In the genomic region with DNA sequence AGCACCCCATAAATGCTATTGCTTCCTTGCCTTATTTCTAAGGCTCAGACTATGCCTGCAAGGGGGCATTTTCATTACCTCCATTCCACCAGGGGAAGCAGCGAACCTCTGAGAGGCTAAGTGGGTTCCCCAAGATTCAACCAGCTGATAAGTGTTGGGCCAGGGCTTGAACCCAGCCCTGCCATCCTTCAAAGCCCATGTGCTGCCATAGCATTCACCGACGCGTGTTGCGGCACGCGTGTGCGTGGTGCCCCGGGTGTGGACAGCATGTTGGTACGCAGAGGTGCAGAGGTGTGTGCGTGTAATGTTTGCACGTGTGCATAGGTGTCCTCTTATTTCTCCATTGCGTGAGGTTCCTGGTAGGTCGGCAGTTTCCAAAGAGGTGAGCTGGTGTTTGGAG, we compare ENCODE assay signal across 12 cellular contexts.
DNase-seq lines count a peak whose midpoint lies in the region; ATAC-seq and TF ChIP-seq lines count a peak whose summit lies in the region.
"Had no signal": no experiment of that assay in that cellular context is flagged by ENCODE, and none has a peak within 500 bp of the region (broad histone marks: within the 10 kb centered on the region; RNA-seq: fewer than 3 reads in every experiment).

No MANE protein-coding gene starts in this region.

- RAD21 ChIA-PET in HCT116 (lab: Charles Lee; ENCODE audit: low non-redundant PET in 1 of 2, low total read pairs in 2 of 2, uncharacterized antibody in 2 of 2, unreplicated experiment in 2 of 2) = no interaction called here

- CTCF ChIA-PET in HCT116 (lab: Charles Lee) = interaction anchor here (3.1 kb wide), 1 partner anchor 78 kb away, joined by 17 read pairs; no protein-coding TSS in a partner anchor

- H3K4me2 ChIP-seq in HCT116 (ENCODE audit: low read length) = peak overlapping the region; percentile 99
- H3K4me2 ChIP-seq: neural progenitor cell had no signal

- DNase-seq in HCT116 (ENCODE audit: low read depth, low spot score) = no peak
- no peak for DNase-seq in astrocyte of the spinal cord (ENCODE audit: low read depth, low spot score)
- no peak for DNase-seq in left ventricle myocardium inferior
- DNase-seq in iPS-NIHi11 (ENCODE audit: low spot score) = no peak
- no peak for DNase-seq in AG08395 (ENCODE audit: low spot score)
- DNase-seq in NCI-H2196 treated with DMSO at 0.1 percent for 48 hours (lab: John Stamatoyannopoulos, UW; ENCODE audit: unreplicated experiment) = no peak
- DNase-seq: CD8-positive, alpha-beta T cell; NCI-H510A; T-helper 1 cell had no signal

- TF ChIP-seq CTCF in HCT116 (IDR thresholded peaks at IDR 0.05 in 2 of 3, conservative IDR thresholded peaks at IDR 0.05 in 1 of 3; ENCODE audit: borderline replicate concordance in 1 of 3, insufficient read depth in 1 of 3, low read depth in 2 of 3, low read length in 2 of 3) (no peak), astrocyte of the spinal cord (IDR thresholded peaks at IDR 0.05; ENCODE audit: low read depth, low read length) (no peak), left ventricle myocardium inferior (IDR thresholded peaks at IDR 0.05; ENCODE audit: borderline replicate concordance) (no peak)

- ATAC-seq in HCT116 = no peak; the same call in 1 of the 2 replicates
- no peak for ATAC-seq in HG03432 (IDR thresholded peaks at IDR 0.05; ENCODE audit: unreplicated experiment)
- ATAC-seq: CD8-positive, alpha-beta T cell had no signal

- TF ChIP-seq RAD21 in HCT116 (IDR thresholded peaks at IDR 0.05; ENCODE audit: low read depth) = no peak

- no peak overlapping the region for H2AFZ ChIP-seq in HCT116 (ENCODE audit: low read depth, low read length, poor library complexity, severe bottlenecking)
- H2AFZ ChIP-seq: neural progenitor cell had no signal

- peak overlapping the region; percentile 64 to 68 for H3K4me3 ChIP-seq in HCT116 (replicated peaks in 1 of 2; ENCODE audit: low read depth in 1 of 2, low read length in 2 of 2)
- H3K4me3 ChIP-seq in astrocyte of the spinal cord (ENCODE audit: low read depth, low read length) = peak overlapping the region; percentile 86
- H3K4me3 ChIP-seq in left ventricle myocardium inferior = peak overlapping the region; percentile 96
- peak overlapping the region in 6 of 7 experiments; percentile 8 to 44 (median 34) for H3K4me3 ChIP-seq in skin epidermis
- H3K4me3 ChIP-seq: neural progenitor cell had no signal

- intact Hi-C loops in HCT116 (cut with micrococcal nuclease) = no loop called here
- intact Hi-C loops in left ventricle myocardium inferior (cut with micrococcal nuclease) = no loop called here

- H3K4me1 ChIP-seq in HCT116 (ENCODE audit: control insufficient read depth in 1 of 2, insufficient read depth in 2 of 2, low read length in 2 of 2) = peaks cover 45 to 81% of the 10 kb centered on the region in 2 experiments
- peaks cover 100% of the 10 kb centered on the region for H3K4me1 ChIP-seq in left ventricle myocardium inferior

- peaks cover 0 to 30% of the 10 kb centered on the region in 2 experiments; a peak in 2 of 4 replicates for H3K36me3 ChIP-seq in HCT116 (ENCODE audit: control insufficient read depth in 1 of 2, insufficient read depth in 2 of 2, low read length in 2 of 2)
- peaks cover 26% of the 10 kb centered on the region for H3K36me3 ChIP-seq in left ventricle myocardium inferior
- H3K36me3 ChIP-seq: neural progenitor cell had no signal

- in situ Hi-C loops in astrocyte of the spinal cord (cut with HindIII; ENCODE audit: low sequenced_read_pairs) = no loop called here

- peak overlapping the region; percentile 99 for H3K9ac ChIP-seq in HCT116 (ENCODE audit: low read length)
- H3K9ac ChIP-seq: neural progenitor cell had no signal

- H3K9me3 ChIP-seq in HCT116 (ENCODE audit: control insufficient read depth in 1 of 2, insufficient read depth in 1 of 2, low read depth in 1 of 2, low read length in 2 of 2) (no peaks in the 10 kb centered on the region), left ventricle myocardium inferior (replicated peaks) (no peaks in the 10 kb centered on the region)

- H3K9me2 ChIP-seq in HCT116 (ENCODE audit: insufficient read depth) = no peaks in the 10 kb centered on the region

- peak overlapping the region; percentile 100 for H3K27ac ChIP-seq in HCT116 (ENCODE audit: low read depth, low read length)
- H3K27ac ChIP-seq in left ventricle myocardium inferior (replicated peaks) = peak overlapping the region; percentile 100
- H3K27ac ChIP-seq in skin epidermis = peak overlapping the region; percentile 32 to 100 (median 98)
- H3K27ac ChIP-seq: neural progenitor cell had no signal

- peaks cover 100% of the 10 kb centered on the region for H3K79me2 ChIP-seq in HCT116 (ENCODE audit: insufficient read depth, low read length)

- no peaks in the 10 kb centered on the region for H4K20me1 ChIP-seq in HCT116 (ENCODE audit: insufficient read depth)

- POLR2A ChIA-PET in HCT116 (lab: Charles Lee) = interaction anchor here (0.8 to 1.1 kb wide), 2 partner anchors 12 to 77 kb away, joined by 3 to 5 read pairs; no protein-coding TSS in a partner anchor

- no peak for TF ChIP-seq POLR2A in HCT116 (IDR thresholded peaks at IDR 0.05; ENCODE audit: borderline replicate concordance, extremely low read depth, insufficient read depth, insufficient read length)

- no TSS peak for BruUV-seq in HCT116 (replicated peaks; lab: Mats Ljungman, UMichigan)

- H3K27me3 ChIP-seq in HCT116 (ENCODE audit: insufficient read depth, low read length) = no peaks in the 10 kb centered on the region
- no peaks in the 10 kb centered on the region for H3K27me3 ChIP-seq in left ventricle myocardium inferior (ENCODE audit: low read depth)
- H3K27me3 ChIP-seq: neural progenitor cell had no signal

TF ChIP-seq in HCT116, 20 proteins besides CTCF, POLR2A, EP300 and RAD21:
- TF ChIP-seq, protein P1, sequence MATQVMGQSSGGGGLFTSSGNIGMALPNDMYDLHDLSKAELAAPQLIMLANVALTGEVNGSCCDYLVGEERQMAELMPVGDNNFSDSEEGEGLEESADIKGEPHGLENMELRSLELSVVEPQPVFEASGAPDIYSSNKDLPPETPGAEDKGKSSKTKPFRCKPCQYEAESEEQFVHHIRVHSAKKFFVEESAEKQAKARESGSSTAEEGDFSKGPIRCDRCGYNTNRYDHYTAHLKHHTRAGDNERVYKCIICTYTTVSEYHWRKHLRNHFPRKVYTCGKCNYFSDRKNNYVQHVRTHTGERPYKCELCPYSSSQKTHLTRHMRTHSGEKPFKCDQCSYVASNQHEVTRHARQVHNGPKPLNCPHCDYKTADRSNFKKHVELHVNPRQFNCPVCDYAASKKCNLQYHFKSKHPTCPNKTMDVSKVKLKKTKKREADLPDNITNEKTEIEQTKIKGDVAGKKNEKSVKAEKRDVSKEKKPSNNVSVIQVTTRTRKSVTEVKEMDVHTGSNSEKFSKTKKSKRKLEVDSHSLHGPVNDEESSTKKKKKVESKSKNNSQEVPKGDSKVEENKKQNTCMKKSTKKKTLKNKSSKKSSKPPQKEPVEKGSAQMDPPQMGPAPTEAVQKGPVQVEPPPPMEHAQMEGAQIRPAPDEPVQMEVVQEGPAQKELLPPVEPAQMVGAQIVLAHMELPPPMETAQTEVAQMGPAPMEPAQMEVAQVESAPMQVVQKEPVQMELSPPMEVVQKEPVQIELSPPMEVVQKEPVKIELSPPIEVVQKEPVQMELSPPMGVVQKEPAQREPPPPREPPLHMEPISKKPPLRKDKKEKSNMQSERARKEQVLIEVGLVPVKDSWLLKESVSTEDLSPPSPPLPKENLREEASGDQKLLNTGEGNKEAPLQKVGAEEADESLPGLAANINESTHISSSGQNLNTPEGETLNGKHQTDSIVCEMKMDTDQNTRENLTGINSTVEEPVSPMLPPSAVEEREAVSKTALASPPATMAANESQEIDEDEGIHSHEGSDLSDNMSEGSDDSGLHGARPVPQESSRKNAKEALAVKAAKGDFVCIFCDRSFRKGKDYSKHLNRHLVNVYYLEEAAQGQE (IDR thresholded peaks at IDR 0.05; ENCODE audit: low read depth) = no peak
- TF ChIP-seq, protein P2, sequence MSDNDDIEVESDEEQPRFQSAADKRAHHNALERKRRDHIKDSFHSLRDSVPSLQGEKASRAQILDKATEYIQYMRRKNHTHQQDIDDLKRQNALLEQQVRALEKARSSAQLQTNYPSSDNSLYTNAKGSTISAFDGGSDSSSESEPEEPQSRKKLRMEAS (IDR thresholded peaks at IDR 0.05) = no peak
- TF ChIP-seq ZFX (IDR thresholded peaks at IDR 0.05) = no peak
- TF ChIP-seq CEBPB (IDR thresholded peaks at IDR 0.05; ENCODE audit: low read depth) = no peak
- TF ChIP-seq EGR1 (IDR thresholded peaks at IDR 0.05; ENCODE audit: low read depth) = no peak
- TF ChIP-seq JUND (IDR thresholded peaks at IDR 0.05) = no peak
- TF ChIP-seq FOSL1 (IDR thresholded peaks at IDR 0.05; ENCODE audit: low read depth) = no peak
- TF ChIP-seq, protein P3, sequence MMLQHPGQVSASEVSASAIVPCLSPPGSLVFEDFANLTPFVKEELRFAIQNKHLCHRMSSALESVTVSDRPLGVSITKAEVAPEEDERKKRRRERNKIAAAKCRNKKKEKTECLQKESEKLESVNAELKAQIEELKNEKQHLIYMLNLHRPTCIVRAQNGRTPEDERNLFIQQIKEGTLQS (IDR thresholded peaks at IDR 0.05) = no peak
- TF ChIP-seq EZH2 (IDR thresholded peaks at IDR 0.05) = no peak
- TF ChIP-seq, protein P4, sequence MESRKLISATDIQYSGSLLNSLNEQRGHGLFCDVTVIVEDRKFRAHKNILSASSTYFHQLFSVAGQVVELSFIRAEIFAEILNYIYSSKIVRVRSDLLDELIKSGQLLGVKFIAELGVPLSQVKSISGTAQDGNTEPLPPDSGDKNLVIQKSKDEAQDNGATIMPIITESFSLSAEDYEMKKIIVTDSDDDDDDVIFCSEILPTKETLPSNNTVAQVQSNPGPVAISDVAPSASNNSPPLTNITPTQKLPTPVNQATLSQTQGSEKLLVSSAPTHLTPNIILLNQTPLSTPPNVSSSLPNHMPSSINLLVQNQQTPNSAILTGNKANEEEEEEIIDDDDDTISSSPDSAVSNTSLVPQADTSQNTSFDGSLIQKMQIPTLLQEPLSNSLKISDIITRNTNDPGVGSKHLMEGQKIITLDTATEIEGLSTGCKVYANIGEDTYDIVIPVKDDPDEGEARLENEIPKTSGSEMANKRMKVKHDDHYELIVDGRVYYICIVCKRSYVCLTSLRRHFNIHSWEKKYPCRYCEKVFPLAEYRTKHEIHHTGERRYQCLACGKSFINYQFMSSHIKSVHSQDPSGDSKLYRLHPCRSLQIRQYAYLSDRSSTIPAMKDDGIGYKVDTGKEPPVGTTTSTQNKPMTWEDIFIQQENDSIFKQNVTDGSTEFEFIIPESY (IDR thresholded peaks at IDR 0.05; ENCODE audit: extremely low read depth, insufficient replicate concordance, low read length) = no peak
- no peak for TF ChIP-seq EZH2phosphoT487 (IDR thresholded peaks at IDR 0.05; ENCODE audit: borderline replicate concordance)
- no peak for TF ChIP-seq SIN3A (IDR thresholded peaks at IDR 0.05; ENCODE audit: low read depth)
- no peak for TF ChIP-seq TCF7L2 (IDR thresholded peaks at IDR 0.05; ENCODE audit: borderline replicate concordance, extremely low read depth, insufficient read depth, insufficient read length)

Comparison
In these comparisons a context has a peak if more than half of its experiments do, and no peak if none do; other contexts are left out.
1. H3K4me3 ChIP-seq: peak in every context shown above with its lines; median percentile 96 in left ventricle myocardium inferior; 86 in astrocyte of the spinal cord; 66 in HCT116; 34 in skin epidermis.